Comparison of ENCODE assay signal across 11 cellular contexts in genomic region chr3:172530101-172530561, GRCh38.
DNase-seq lines count a peak whose midpoint lies in the region; ATAC-seq, FAIRE-seq and TF ChIP-seq lines count a peak whose summit lies in the region.
"Had no signal": no experiment of that assay in that cellular context is flagged by ENCODE, and none has a peak within 500 bp of the region (broad histone marks: within the 10 kb centered on the region; RNA-seq: fewer than 3 reads in every experiment).

No MANE protein-coding gene starts in this region.

- H3K9ac ChIP-seq in parathyroid adenoma: no peak overlapping the region
- H3K9ac ChIP-seq: SK-N-SH had no signal

- peak overlapping the region; percentile 36 for H2AFZ ChIP-seq in parathyroid adenoma

- H3K9me3 ChIP-seq in parathyroid adenoma (ENCODE audit: control insufficient read depth, low read length): no peaks in the 10 kb centered on the region
- H3K9me3 ChIP-seq: SK-N-SH had no signal

- no peak overlapping the region for H3K4me2 ChIP-seq in parathyroid adenoma (ENCODE audit: low read length)
- H3K4me2 ChIP-seq: SK-N-SH, smooth muscle cell had no signal

- peak overlapping the region; percentile 53 for H3K27ac ChIP-seq in parathyroid adenoma

- DNase-seq in activated CD4-positive, alpha-beta T cell treated with anti-CD3 and anti-CD28 coated beads for 48 hours: peak; percentile 42
- DNase-seq in activated CD4-positive, alpha-beta T cell treated with anti-CD3 and anti-CD28 coated beads, Interleukin-2, amount 50 U/mL, for 1 hour: no peak
- DNase-seq in activated T-cell treated with anti-CD3 and anti-CD28 coated beads, Interleukin-2, amount 50 U/mL, for 48 hours: peak; percentile 31 to 49
- DNase-seq in CD1c-positive myeloid dendritic cell (ENCODE audit: extremely low spot score): no peak
- DNase-seq in HTR-8/SVneo (ENCODE audit: insufficient read length, low spot score): no peak
- DNase-seq: activated CD4-positive, CD25-positive, alpha-beta regulatory T cell treated with anti-CD3 and anti-CD28 coated beads, Interleukin-2, amount 50 U/mL, for 72 hours; SK-N-SH had no signal

- no peak for TF ChIP-seq CTCF in parathyroid adenoma (IDR thresholded peaks at IDR 0.05)

- ATAC-seq in HG03342 (IDR thresholded peaks at IDR 0.05; ENCODE audit: unreplicated experiment) (peak; percentile 40), HG03196 (IDR thresholded peaks at IDR 0.05; ENCODE audit: unreplicated experiment) (no peak)

- peaks cover 4% of the 10 kb centered on the region for H3K4me1 ChIP-seq in parathyroid adenoma

- H3K36me3 ChIP-seq in parathyroid adenoma (ENCODE audit: control insufficient read depth, insufficient read depth, low read length): no peaks in the 10 kb centered on the region

- FAIRE-seq in HTR-8/SVneo (lab: Jason Lieb, UNC): no peak

- no peaks in the 10 kb centered on the region for H3K79me2 ChIP-seq in parathyroid adenoma

- H3K27me3 ChIP-seq in parathyroid adenoma (ENCODE audit: control insufficient read depth, insufficient read depth, low read length): no peaks in the 10 kb centered on the region

- no peak overlapping the region for H3K4me3 ChIP-seq in parathyroid adenoma (ENCODE audit: low read depth, low read length)
- H3K4me3 ChIP-seq: smooth muscle cell had no signal

Comparison
In these comparisons a context has a peak if more than half of its experiments do, and no peak if none do; other contexts are left out.
1. DNase-seq: peak in activated CD4-positive, alpha-beta T cell treated with anti-CD3 and anti-CD28 coated beads for 48 hours (single experiment) and activated T-cell treated with anti-CD3 and anti-CD28 coated beads, Interleukin-2, amount 50 U/mL, for 48 hours (2 of 2); none in activated CD4-positive, alpha-beta T cell treated with anti-CD3 and anti-CD28 coated beads, Interleukin-2, amount 50 U/mL, for 1 hour (single experiment), CD1c-positive myeloid dendritic cell (single experiment) and HTR-8/SVneo (single experiment).